Comparison of ENCODE assay signal across 8 cellular contexts in the genomic region with DNA sequence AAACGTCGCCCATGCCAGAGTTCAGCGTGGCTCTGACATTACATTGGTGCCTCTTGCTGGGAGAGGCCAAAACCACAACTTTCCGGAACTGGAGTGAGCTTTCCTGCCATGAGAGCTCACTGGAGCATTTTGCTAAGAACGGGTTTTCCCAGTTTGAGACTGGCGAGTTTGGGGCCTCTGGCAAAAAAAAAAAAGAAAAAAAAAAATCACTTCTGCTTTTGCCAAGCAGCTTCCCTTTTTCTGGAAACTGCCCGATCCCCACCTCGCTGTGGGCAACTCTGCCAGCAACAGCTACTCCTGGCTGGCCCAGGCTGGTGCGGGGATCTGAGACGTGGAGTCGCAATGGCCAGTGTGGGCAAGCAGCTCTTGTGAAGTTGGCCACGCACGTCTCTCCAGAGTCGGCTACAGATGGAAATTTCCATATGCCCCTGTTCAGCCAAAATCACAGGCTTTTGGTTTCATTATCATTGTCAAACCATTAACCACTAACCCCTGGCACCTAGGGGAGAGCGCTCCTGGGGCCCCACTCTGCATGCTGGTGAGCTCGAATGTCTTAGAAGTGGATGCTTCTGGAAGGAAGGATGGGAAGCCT. TPM values are rescaled to one million over a fixed set of nuclear protein-coding genes. Genes with fewer than 3 reads are reported as not detected.
A peak's percentile ranks its signal among the peaks of the same experiment; 100 is the strongest.
DNase-seq lines count a peak whose midpoint lies in the region; ATAC-seq, FAIRE-seq and TF ChIP-seq lines count a peak whose summit lies in the region.

No MANE protein-coding gene starts in this region.

- H3K27me3 ChIP-seq in GM06990 (replicated peaks; ENCODE audit: control insufficient read depth, insufficient read depth, low read length) (no peaks in the 10 kb centered on the region), left lung (no peaks in the 10 kb centered on the region)

- H3K27ac ChIP-seq in left lung: peak overlapping the region; percentile 72 to 86

- H3K4me3 Mint-ChIP-seq in IgD-negative memory B cell: peak overlapping the region; percentile 75 to 95 (median 88)
- H3K4me3 Mint-ChIP-seq in activated naive CD4-positive, alpha-beta T cell treated with anti-CD3 and anti-CD28 coated beads, Interleukin-2, amount 50 U/mL, for 24 hours: peak overlapping the region; percentile 53

- H3K36me3 Mint-ChIP-seq in IgD-negative memory B cell: no peaks in the 10 kb centered on the region
- no peaks in the 10 kb centered on the region for H3K36me3 Mint-ChIP-seq in activated naive CD4-positive, alpha-beta T cell treated with anti-CD3 and anti-CD28 coated beads, Interleukin-2, amount 50 U/mL, for 24 hours

- DNase-seq in GM06990 (ENCODE audit: extremely low read depth, insufficient read length) (peak; percentile 22), left lung (peak; percentile 76 to 88), mesenteric fat pad (ENCODE audit: low spot score) (no peak), GM20000 (ENCODE audit: low spot score) (no peak), mucosa of gallbladder (ENCODE audit: low spot score) (no peak), RCC 7860 (ENCODE audit: low spot score) (no peak)

- H3K9me3 ChIP-seq in left lung: no peaks in the 10 kb centered on the region

- H3K9me3 Mint-ChIP-seq in IgD-negative memory B cell: no peaks in the 10 kb centered on the region
- H3K9me3 Mint-ChIP-seq in activated naive CD4-positive, alpha-beta T cell treated with anti-CD3 and anti-CD28 coated beads, Interleukin-2, amount 50 U/mL, for 24 hours: no peaks in the 10 kb centered on the region

- FAIRE-seq in RCC 7860 (lab: Jason Lieb, UNC): no peak

- intact Hi-C loops in left lung (cut with DNase I): no loop called here

- H3K36me3 ChIP-seq in GM06990 (ENCODE audit: control insufficient read depth, insufficient read depth, low read length) (no peaks in the 10 kb centered on the region), left lung (no peaks in the 10 kb centered on the region)

- peak overlapping the region; percentile 87 to 95 (median 93) for H3K27ac Mint-ChIP-seq in IgD-negative memory B cell
- no peak overlapping the region for H3K27ac Mint-ChIP-seq in activated naive CD4-positive, alpha-beta T cell treated with anti-CD3 and anti-CD28 coated beads, Interleukin-2, amount 50 U/mL, for 24 hours

- H3K4me3 ChIP-seq in GM06990 (replicated peaks; ENCODE audit: low read depth, low read length) (peak overlapping the region; percentile 32), left lung (peak overlapping the region in 1 of 2 donors; percentile 29)

- TF ChIP-seq CTCF in GM06990 (IDR thresholded peaks at IDR 0.05; ENCODE audit: insufficient read depth, low read length, poor library complexity, severe bottlenecking) (no peak), left lung (IDR thresholded peaks at IDR 0.05) (no peak), GM20000 (IDR thresholded peaks at IDR 0.05; ENCODE audit: extremely low read depth, missing control alignments) (no peak)

- no peaks in the 10 kb centered on the region for H3K27me3 Mint-ChIP-seq in IgD-negative memory B cell
- H3K27me3 Mint-ChIP-seq in activated naive CD4-positive, alpha-beta T cell treated with anti-CD3 and anti-CD28 coated beads, Interleukin-2, amount 50 U/mL, for 24 hours: no peaks in the 10 kb centered on the region

- H3K4me1 Mint-ChIP-seq in IgD-negative memory B cell: peaks cover 23 to 26% (median 24%) of the 10 kb centered on the region in 3 donors
- peaks cover 39% of the 10 kb centered on the region for H3K4me1 Mint-ChIP-seq in activated naive CD4-positive, alpha-beta T cell treated with anti-CD3 and anti-CD28 coated beads, Interleukin-2, amount 50 U/mL, for 24 hours

- peak; percentile 83 for ATAC-seq in left lung

- peaks cover 13 to 58% of the 10 kb centered on the region in 2 donors for H3K4me1 ChIP-seq in left lung

RNA-seq across cellular contexts. Expression of gene PRKAG2, which starts 25.7 kb away (rescaled TPM):
- 21.3 TPM for polyA plus RNA-seq in IgD-negative memory B cell
- total RNA-seq in left lung (10 to 100 TPM; 23.3 to 34.6 TPM), mesenteric fat pad (61.2 TPM), mucosa of gallbladder (54.8 TPM)

Comparison
In these comparisons a context has a peak if more than half of its experiments do, and no peak if none do; other contexts are left out.
1. DNase-seq: peak in GM06990 (single experiment) and left lung (2 of 2); none in mesenteric fat pad (single experiment), GM20000 (single experiment), mucosa of gallbladder (single experiment) and RCC 7860 (single experiment).